ENCODE assay signal across 30 cellular contexts in the genomic region with DNA sequence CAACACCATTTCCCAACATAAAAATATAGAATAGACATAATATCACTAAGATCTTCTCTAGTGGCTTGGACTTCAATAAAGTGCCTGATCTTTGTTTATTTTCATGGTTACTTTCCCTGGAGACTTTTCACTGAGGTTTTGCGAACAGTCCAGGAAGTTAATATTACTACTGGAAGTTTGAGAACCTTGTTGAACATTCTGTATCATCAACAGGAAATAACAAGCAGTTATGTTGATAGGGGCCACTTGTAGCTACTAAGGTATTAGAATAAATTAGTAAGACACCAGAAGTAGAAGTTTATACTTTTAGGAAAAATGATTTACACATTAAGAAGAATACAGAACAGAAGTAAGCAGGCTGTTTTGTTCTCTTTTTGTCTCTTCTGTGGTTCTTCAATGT.
"Had no signal": no experiment of that assay in that cellular context is flagged by ENCODE, and none has a peak within 500 bp of the region (broad histone marks: within the 10 kb centered on the region; RNA-seq: fewer than 3 reads in every experiment).

No MANE protein-coding gene starts in this region.

- H3K4me1 ChIP-seq: adrenal gland, body of pancreas, breast epithelium, esophagus muscularis mucosa had no signal

- H3K27ac ChIP-seq: adrenal gland, body of pancreas, cardiac muscle cell, coronary artery, esophagus muscularis mucosa had no signal

- H3K4me3 ChIP-seq: adrenal gland, body of pancreas, breast epithelium, cardiac muscle cell, coronary artery, esophagus muscularis mucosa had no signal

- H3K9me3 ChIP-seq: adrenal gland, body of pancreas, breast epithelium, esophagus muscularis mucosa had no signal

- H3K36me3 ChIP-seq: adrenal gland, breast epithelium, cardiac muscle cell, esophagus muscularis mucosa had no signal

- ATAC-seq: activated CD4-positive, alpha-beta T cell treated with anti-CD3 and anti-CD28 coated beads for 36 hours; activated CD8-positive, alpha-beta memory T cell treated with anti-CD3 and anti-CD28 coated beads, Interleukin-2, amount 10 ng/mL, durations not matched to agents 7 days and 5 days; activated CD8-positive, alpha-beta T cell treated with anti-CD3 and anti-CD28 coated beads, Interleukin-2, amount 10 ng/mL, durations not matched to agents 7 days and 5 days; activated naive CD8-positive, alpha-beta T cell treated with anti-CD3 and anti-CD28 coated beads, Interleukin-2, amount 50 U/mL, for 24 hours; body of pancreas; effector memory CD8-positive, alpha-beta T cell had no signal

- DNase-seq: activated CD4-positive, alpha-beta memory T cell treated with anti-CD3 and anti-CD28 coated beads for 36 hours; activated CD4-positive, alpha-beta T cell treated with anti-CD3 and anti-CD28 coated beads for 36 hours; activated CD4-positive, alpha-beta T cell treated with anti-CD3 and anti-CD28 coated beads, Interleukin-2, amount 10 ng/mL, durations not matched to agents 24 days and 14 days; activated CD4-positive, CD25-positive, alpha-beta regulatory T cell; activated CD4-positive, CD25-positive, alpha-beta regulatory T cell treated with anti-CD3 and anti-CD28 coated beads, Interleukin-2, amount 50 U/mL, for 72 hours; activated CD8-positive, alpha-beta memory T cell treated with anti-CD3 and anti-CD28 coated beads, Interleukin-2, amount 10 ng/mL, durations not matched to agents 7 days and 5 days; activated CD8-positive, alpha-beta memory T cell treated with anti-CD3 and anti-CD28 coated beads, Interleukin-2, amount 50 U/mL, for 4 hours; activated CD8-positive, alpha-beta T cell treated with anti-CD3 and anti-CD28 coated beads, Interleukin-2, amount 10 ng/mL, durations not matched to agents 7 days and 5 days; activated effector memory CD4-positive, alpha-beta T cell treated with anti-CD3 and anti-CD28 coated beads, Interleukin-2, amount 50 U/mL, for 16 hours; activated naive CD4-positive, alpha-beta T cell treated with anti-CD3 and anti-CD28 coated beads for 36 hours; activated naive CD8-positive, alpha-beta T cell treated with anti-CD3 and anti-CD28 coated beads for 36 hours; activated naive CD8-positive, alpha-beta T cell treated with anti-CD3 and anti-CD28 coated beads, Interleukin-2, amount 50 U/mL, for 24 hours; activated T-cell treated with anti-CD3 and anti-CD28 coated beads, Interleukin-2, amount 50 U/mL, for 1 hour; activated T-cell treated with anti-CD3 and anti-CD28 coated beads, Interleukin-2, amount 50 U/mL, for 48 hours; adrenal gland; amygdala; aorta; body of pancreas; central memory CD4-positive, alpha-beta T cell; cerebellar nuclear complex; effector CD4-positive, alpha-beta T cell; effector memory CD8-positive, alpha-beta T cell; erythroblast; foreskin melanocyte; head of caudate nucleus; T-helper 2 cell had no signal

- H3K27me3 ChIP-seq: adrenal gland, body of pancreas, breast epithelium, cardiac muscle cell, esophagus muscularis mucosa had no signal
